Comparison of ENCODE assay signal across 15 cellular contexts in genomic region chr16:30031477-30031918, GRCh38. TPM values are rescaled to one million over a fixed set of nuclear protein-coding genes. Genes with fewer than 3 reads are reported as not detected.
DNase-seq lines count a peak whose midpoint lies in the region; FAIRE-seq and TF ChIP-seq lines count a peak whose summit lies in the region.
"Had no signal": no experiment of that assay in that cellular context is flagged by ENCODE, and none has a peak within 500 bp of the region (broad histone marks: within the 10 kb centered on the region; RNA-seq: fewer than 3 reads in every experiment).

No MANE protein-coding gene starts in this region.

- no TSS peak for BruUV-seq in mammary epithelial cell (replicated peaks; lab: Mats Ljungman, UMichigan)

- no peak overlapping the region for H2AFZ ChIP-seq in mammary epithelial cell (ENCODE audit: low read depth, low read length)

- H3K4me2 ChIP-seq in BLaER1 (peak overlapping the region; percentile 55), mammary epithelial cell (ENCODE audit: insufficient read depth, low read depth, low read length) (no peak overlapping the region)

- H4K20me1 ChIP-seq in BLaER1 = peaks cover 22% of the 10 kb centered on the region; the same call in 1 of the 2 replicates
- H4K20me1 ChIP-seq in mammary epithelial cell (ENCODE audit: insufficient read depth, low read length) = no peaks in the 10 kb centered on the region

- intact Hi-C loops in posterior vena cava (cut with DNase I) = no loop called here
- intact Hi-C loops in mammary epithelial cell (cut with micrococcal nuclease) = no loop called here

- H3K4me1 ChIP-seq in BLaER1 (peaks cover 26% of the 10 kb centered on the region), HUES48 (ENCODE audit: control insufficient read depth, insufficient read depth, low read length) (peaks cover 22% of the 10 kb centered on the region), mammary epithelial cell (ENCODE audit: insufficient read depth, low read length) (no peaks in the 10 kb centered on the region)

- H3K27ac ChIP-seq in BLaER1 = no peak overlapping the region
- H3K27ac ChIP-seq in HUES48 (ENCODE audit: low read depth, low read length) = no peak overlapping the region
- H3K27ac ChIP-seq in cingulate gyrus (ENCODE audit: low read depth, low read length) = peak overlapping the region; percentile 29
- H3K27ac ChIP-seq in mammary epithelial cell (ENCODE audit: insufficient read depth, low read depth, low read length) = no peak overlapping the region
- H3K27ac ChIP-seq: coronary artery, RWPE1, vagina had no signal

- TF ChIP-seq CTCF in nephron progenitor cell (IDR thresholded peaks at IDR 0.05) = no peak
- no peak for TF ChIP-seq CTCF in mammary epithelial cell (conservative IDR thresholded peaks at IDR 0.05 in 1 of 2, IDR thresholded peaks at IDR 0.05 in 1 of 2; ENCODE audit: extremely low read depth in 1 of 2, insufficient read depth in 1 of 2, low read depth in 1 of 2, low read length in 2 of 2)

- H3K9me3 ChIP-seq in BLaER1 (no peaks in the 10 kb centered on the region), HUES48 (ENCODE audit: control insufficient read depth, insufficient read depth, low read length) (no peaks in the 10 kb centered on the region), mammary epithelial cell (replicated peaks; ENCODE audit: insufficient read depth, low read length) (no peaks in the 10 kb centered on the region)
- H3K9me3 ChIP-seq: vagina had no signal

- WGBS in mammary epithelial cell (ENCODE audit: low coverage, missing lambda C conversion rate) = 30% methylated on average over 8 of the region's 11 CpGs

- no peaks in the 10 kb centered on the region for H3K36me3 ChIP-seq in BLaER1
- no peaks in the 10 kb centered on the region for H3K36me3 ChIP-seq in HUES48 (ENCODE audit: control insufficient read depth, insufficient read depth, low read length)
- H3K36me3 ChIP-seq in mammary epithelial cell (ENCODE audit: insufficient read depth, low read length) = no peaks in the 10 kb centered on the region
- H3K36me3 ChIP-seq: vagina had no signal

- no peak for DNase-seq in nephron progenitor cell
- DNase-seq in posterior vena cava (ENCODE audit: low spot score) = no peak
- no peak for DNase-seq in amygdala (lab: John Stamatoyannopoulos, UW)
- DNase-seq in mammary epithelial cell = no peak
- no peak for DNase-seq in GM19239 (ENCODE audit: insufficient read length, low spot score)
- DNase-seq: amniotic stem cell had no signal

- no peak overlapping the region for H3K4me3 ChIP-seq in BLaER1
- peak overlapping the region; percentile 67 for H3K4me3 ChIP-seq in HUES48 (ENCODE audit: low read depth, low read length)
- H3K4me3 ChIP-seq in mammary epithelial cell (replicated peaks in 1 of 3; ENCODE audit: insufficient read depth in 1 of 3, low read depth in 2 of 3, low read length in 3 of 3) = no peak overlapping the region
- H3K4me3 ChIP-seq: vagina had no signal

- H3K36me3 Mint-ChIP-seq in nephron progenitor cell (ENCODE audit: low read depth) = no peaks in the 10 kb centered on the region

- H3K4me1 Mint-ChIP-seq in nephron progenitor cell = peaks cover 45% of the 10 kb centered on the region

- H3K9ac ChIP-seq in BLaER1 (no peak overlapping the region), HUES48 (ENCODE audit: low read depth, low read length) (no peak overlapping the region), mammary epithelial cell (ENCODE audit: insufficient read depth, low read length) (no peak overlapping the region)

- no peaks in the 10 kb centered on the region for H3K79me2 ChIP-seq in mammary epithelial cell (ENCODE audit: insufficient read depth, low read length)

- H3K27me3 Mint-ChIP-seq in nephron progenitor cell (ENCODE audit: low read depth, poor library complexity) = peaks cover 84% of the 10 kb centered on the region

- dilution Hi-C loops in mammary epithelial cell (cut with HindIII; ENCODE audit: low sequenced_read_pairs) = loop anchor here (5.0 kb wide), 1 partner anchor 74 kb away; no protein-coding TSS in a partner anchor

- H3K27ac Mint-ChIP-seq in nephron progenitor cell = no peak overlapping the region

- peaks cover 2% of the 10 kb centered on the region for H3K9me3 Mint-ChIP-seq in nephron progenitor cell

- CTCF ChIA-PET in mammary epithelial cell (lab: Charles Lee; ENCODE audit: low non-redundant PET) = interaction anchor here (0.9 kb wide), 1 partner anchor 117 kb away, joined by 4 read pairs; no protein-coding TSS in a partner anchor

- H3K27me3 ChIP-seq in BLaER1 = peaks cover 56% of the 10 kb centered on the region
- peaks cover 24% of the 10 kb centered on the region for H3K27me3 ChIP-seq in HUES48 (ENCODE audit: control insufficient read depth, insufficient read depth, low read length)
- H3K27me3 ChIP-seq in mammary epithelial cell (ENCODE audit: insufficient read depth, low read length) = peaks cover 4% of the 10 kb centered on the region

- in situ Hi-C loops in mammary epithelial cell (cut with MboI; ENCODE audit: low sequenced_read_pairs in 2 of 2) = loop anchor here in 1 of 2 donors (25.0 kb wide), 1 partner anchor 919 kb away; no protein-coding TSS in a partner anchor

- FAIRE-seq in GM19239 (lab: Jason Lieb, UNC) = no peak

- peak overlapping the region; percentile 61 for H3K4me3 Mint-ChIP-seq in nephron progenitor cell

RNA-seq across cellular contexts. Expression of gene TLCD3B, which starts 0.4 kb away (rescaled TPM):
- total RNA-seq in posterior vena cava = not detected
- not detected for total RNA-seq in mammary epithelial cell
- polyA plus RNA-seq in mammary epithelial cell = 0.15 TPM
- not detected for polyA minus RNA-seq in mammary epithelial cell

RNA-seq across cellular contexts. Expression of gene C16orf92, which starts 8.5 kb away (rescaled TPM):
- total RNA-seq in posterior vena cava = not detected
- total RNA-seq in mammary epithelial cell = not detected
- polyA plus RNA-seq in mammary epithelial cell = not detected
- polyA minus RNA-seq in mammary epithelial cell = not detected
- total RNA-seq: activated CD8-positive, alpha-beta memory T cell treated with anti-CD3 and anti-CD28 coated beads for 36 hours; left colon; vagina had no signal
- polyA plus RNA-seq: esophagus had no signal

RNA-seq across cellular contexts. Expression of gene DOC2A, which starts 20.7 kb away (rescaled TPM):
- under 1 TPM; 0.28 to 0.33 TPM for total RNA-seq in posterior vena cava
- under 1 TPM in 1 of 2 donors, not detected in 1; 0.89 TPM for total RNA-seq in mammary epithelial cell
- 0.31 TPM for polyA plus RNA-seq in mammary epithelial cell
- polyA minus RNA-seq in mammary epithelial cell = not detected

RNA-seq across cellular contexts. Expression of gene ALDOA, which starts 34.1 kb away (rescaled TPM):
- total RNA-seq in posterior vena cava (100 to 1,000 TPM; 937 to 987 TPM), mammary epithelial cell (1,000 to 10,000 TPM in 1 of 2 donors, 100 to 1,000 TPM in 1; 758 to 2,329 TPM)
- polyA plus RNA-seq in mammary epithelial cell = 2,512 TPM
- 3,207 TPM for polyA minus RNA-seq in mammary epithelial cell

RNA-seq across cellular contexts. Expression of gene INO80E, which starts 35.5 kb away (rescaled TPM):
- total RNA-seq in posterior vena cava (10 to 100 TPM; 42.2 to 46.0 TPM), mammary epithelial cell (10 to 100 TPM; 27.7 to 62.2 TPM)
- polyA plus RNA-seq in mammary epithelial cell = 31.1 TPM
- 94.8 TPM for polyA minus RNA-seq in mammary epithelial cell
